Comparison of ENCODE assay signal across 1 cellular context in genomic region chr2:57107353-57107752, GRCh38.
TF ChIP-seq lines count a peak whose summit lies in the region.

No MANE protein-coding gene starts in this region.

TF ChIP-seq in liver, 16 proteins besides CTCF, POLR2A, EP300 and RAD21 (continued from another document):
- TF ChIP-seq EGR1 (IDR thresholded peaks at IDR 0.05; ENCODE audit: low read depth in 2 of 2) (no peak), NR2F2 (IDR thresholded peaks at IDR 0.05) (no peak), ATF3 (IDR thresholded peaks at IDR 0.05) (no peak), ZBTB33 (IDR thresholded peaks at IDR 0.05) (no peak), MAX (IDR thresholded peaks at IDR 0.05) (no peak)
